Comparison of ENCODE assay signal across 1 cellular context in the genomic region with DNA sequence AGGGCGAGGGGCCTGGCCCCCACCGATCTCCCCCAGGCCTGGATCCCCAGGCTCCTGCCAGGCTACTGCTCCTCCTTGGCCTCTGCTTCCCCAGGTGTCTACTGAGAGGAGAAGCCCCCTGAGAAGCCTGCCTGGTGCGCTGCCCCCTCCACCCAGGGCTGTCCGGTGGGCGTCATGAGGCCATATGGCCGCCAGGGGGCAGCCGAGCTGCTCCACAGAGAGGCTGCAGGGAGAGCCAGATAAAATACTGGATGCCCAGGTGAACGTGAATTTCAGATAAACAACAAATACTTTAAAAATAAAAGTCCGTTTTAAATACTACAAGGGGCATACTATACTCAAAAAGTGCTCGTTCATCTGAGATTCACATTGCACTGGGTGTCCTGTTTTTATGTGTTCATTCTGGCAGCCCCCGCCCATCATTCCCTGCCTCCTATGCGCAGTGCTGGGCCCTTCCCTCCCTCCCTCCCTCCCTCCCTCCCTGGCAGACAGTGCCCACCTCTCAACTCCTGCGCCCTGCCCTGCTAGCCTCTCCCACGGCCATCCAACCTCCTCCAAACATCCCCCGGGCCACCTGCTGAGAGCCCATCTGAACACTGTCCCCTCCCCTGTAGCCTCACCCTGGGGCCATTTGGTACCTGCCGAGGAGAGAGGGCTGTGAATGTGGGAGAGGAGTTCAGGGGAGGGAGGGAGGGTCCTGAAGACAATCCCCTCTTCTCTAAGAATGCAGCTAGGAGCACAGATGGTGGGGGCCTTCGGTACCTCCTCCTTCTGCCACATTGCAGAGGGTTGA.
TF ChIP-seq lines count a peak whose summit lies in the region.

No MANE protein-coding gene starts in this region.

TF ChIP-seq in H1, 55 proteins besides CTCF, POLR2A, EP300 and RAD21:
- 0 out of 2 replicates have a peak, but pooled peaks have one; percentile 3 for TF ChIP-seq KDM1A (IDR thresholded peaks at IDR 0.05; ENCODE audit: borderline replicate concordance, low read length)
- TF ChIP-seq, protein P1, sequence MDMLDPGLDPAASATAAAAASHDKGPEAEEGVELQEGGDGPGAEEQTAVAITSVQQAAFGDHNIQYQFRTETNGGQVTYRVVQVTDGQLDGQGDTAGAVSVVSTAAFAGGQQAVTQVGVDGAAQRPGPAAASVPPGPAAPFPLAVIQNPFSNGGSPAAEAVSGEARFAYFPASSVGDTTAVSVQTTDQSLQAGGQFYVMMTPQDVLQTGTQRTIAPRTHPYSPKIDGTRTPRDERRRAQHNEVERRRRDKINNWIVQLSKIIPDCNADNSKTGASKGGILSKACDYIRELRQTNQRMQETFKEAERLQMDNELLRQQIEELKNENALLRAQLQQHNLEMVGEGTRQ (IDR thresholded peaks at IDR 0.05; ENCODE audit: low read length): no peak
- TF ChIP-seq CREB1 (IDR thresholded peaks at IDR 0.05): peak; percentile 67; the same call in 1 of the 2 replicates
